Comparison of ENCODE assay signal across 1 cellular context in genomic region chr7:3957735-3958491, GRCh38.
TF ChIP-seq lines count a peak whose summit lies in the region.

No MANE protein-coding gene starts in this region.

TF ChIP-seq in GM23338, 12 proteins besides CTCF, POLR2A, EP300 and RAD21:
- TF ChIP-seq REST (IDR thresholded peaks at IDR 0.05; ENCODE audit: unreplicated experiment) (no peak), ETS1 (IDR thresholded peaks at IDR 0.05) (no peak), EZH2 (IDR thresholded peaks at IDR 0.05; ENCODE audit: low read depth, unreplicated experiment) (no peak), EZH2phosphoT487 (IDR thresholded peaks at IDR 0.05; ENCODE audit: unreplicated experiment) (no peak), ZNF462 (CRISPR knock-in tag; IDR thresholded peaks at IDR 0.05) (no peak), JUNB (IDR thresholded peaks at IDR 0.05; ENCODE audit: unreplicated experiment) (no peak), POLR2AphosphoS5 (IDR thresholded peaks at IDR 0.05; ENCODE audit: low read depth) (no peak), STAT1 (IDR thresholded peaks at IDR 0.05; ENCODE audit: unreplicated experiment) (no peak), CREB1 (CRISPR knock-in tag; IDR thresholded peaks at IDR 0.05; ENCODE audit: low read depth) (no peak), ZNF331 (CRISPR knock-in tag; IDR thresholded peaks at IDR 0.05; ENCODE audit: low read depth) (no peak), NANOG (IDR thresholded peaks at IDR 0.05; ENCODE audit: borderline replicate concordance) (no peak), ZNF114 (CRISPR knock-in tag; IDR thresholded peaks at IDR 0.05) (no peak)
